Comparison of ENCODE assay signal across 10 cellular contexts in the genomic region with DNA sequence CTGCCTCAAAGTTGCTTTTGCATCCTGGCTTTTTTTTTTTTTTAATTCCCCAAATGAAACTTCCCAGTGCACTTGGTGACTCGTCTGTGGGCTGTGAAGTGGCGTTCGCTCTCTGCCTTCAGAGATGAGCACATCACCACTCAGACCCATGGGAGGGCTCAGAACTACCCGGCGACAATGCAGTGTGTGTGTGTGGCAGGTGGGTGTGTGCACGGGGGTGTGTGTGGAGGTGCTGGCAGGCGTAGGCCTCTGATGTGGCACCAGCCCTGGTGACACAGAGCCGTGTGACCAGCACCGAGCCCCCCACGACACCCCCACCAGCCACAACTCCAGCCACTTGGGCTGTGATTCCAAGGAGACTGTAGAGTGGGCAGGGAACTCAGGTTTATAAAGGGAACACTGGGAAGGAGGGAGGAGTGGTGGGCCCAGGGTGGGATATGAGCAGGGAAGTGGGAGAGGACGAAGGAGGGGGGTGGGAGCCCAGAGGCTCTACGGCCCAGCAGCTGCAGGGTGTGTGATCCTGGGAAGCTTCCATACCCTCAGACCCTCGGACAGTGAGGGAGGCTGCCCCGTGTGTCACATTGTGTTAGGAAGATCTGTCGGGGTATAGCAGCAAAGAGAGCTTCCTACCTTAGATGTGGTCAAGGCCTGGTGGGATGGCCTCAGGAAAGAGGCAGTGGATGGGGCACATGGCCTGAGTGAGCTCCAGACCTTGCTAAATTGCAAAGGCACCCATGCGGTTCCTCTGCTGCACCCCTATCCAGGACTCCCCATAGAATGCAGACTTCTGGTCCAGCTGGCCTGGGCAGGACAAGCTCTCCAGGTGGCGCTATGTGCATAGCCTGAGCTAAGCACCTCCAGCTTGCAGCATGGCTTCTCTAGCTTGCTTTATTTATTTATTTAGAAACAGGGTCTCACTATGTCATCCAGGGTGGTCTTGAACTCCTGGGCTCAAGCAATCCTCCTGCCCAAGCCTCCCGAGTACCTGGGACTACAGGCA. TPM values are rescaled to one million over a fixed set of nuclear protein-coding genes. Genes with fewer than 3 reads are reported as not detected.
DNase-seq lines count a peak whose midpoint lies in the region; ATAC-seq and TF ChIP-seq lines count a peak whose summit lies in the region.
"Had no signal": no experiment of that assay in that cellular context is flagged by ENCODE, and none has a peak within 500 bp of the region (broad histone marks: within the 10 kb centered on the region; RNA-seq: fewer than 3 reads in every experiment).

No MANE protein-coding gene starts in this region.

- H3K79me2 ChIP-seq in mesendoderm (ENCODE audit: control insufficient read depth, insufficient read depth, low read length): no peaks in the 10 kb centered on the region

- WGBS in mesendoderm (ENCODE audit: extremely low coverage, insufficient coverage, low lambda C conversion rate): no CpG with 5 or more reads among the region's 18 CpGs

- H2BK15ac ChIP-seq in mesendoderm (replicated peaks; ENCODE audit: low read depth): no peak overlapping the region

- H2BK5ac ChIP-seq in mesendoderm (ENCODE audit: low read length): no peak overlapping the region

- peaks cover 35% of the 10 kb centered on the region for H3K27me3 Mint-ChIP-seq in chondrocyte (ENCODE audit: low read depth)

- TF ChIP-seq POLR2A in GM18505 (IDR thresholded peaks at IDR 0.05; ENCODE audit: borderline replicate concordance, extremely low read depth, insufficient read depth, insufficient read length): no peak

- H3K36me3 ChIP-seq in mesendoderm (ENCODE audit: control insufficient read depth, insufficient read depth, low read length): no peaks in the 10 kb centered on the region

- H3K9me3 Mint-ChIP-seq in chondrocyte (ENCODE audit: low read depth): no peaks in the 10 kb centered on the region
- H3K9me3 Mint-ChIP-seq: CD8-positive, alpha-beta T cell; T-helper 1 cell treated with Interleukin-12 subunit alpha and Interleukin-12 subunit beta and Interleukin-4 antibody, amounts not matched to agents 30 μg/mL and 1 μg/mL, for 36 hours had no signal

- H3K4me3 Mint-ChIP-seq in chondrocyte (ENCODE audit: unreplicated experiment): no peak overlapping the region
- H3K4me3 Mint-ChIP-seq: CD8-positive, alpha-beta T cell; T-helper 1 cell treated with Interleukin-12 subunit alpha and Interleukin-12 subunit beta and Interleukin-4 antibody, amounts not matched to agents 30 μg/mL and 1 μg/mL, for 36 hours had no signal

- no peaks in the 10 kb centered on the region for H3K4me1 Mint-ChIP-seq in chondrocyte (ENCODE audit: low read depth)

- no peaks in the 10 kb centered on the region for H3K4me1 ChIP-seq in mesendoderm (ENCODE audit: control insufficient read depth, low read depth, low read length)

- H3K4ac ChIP-seq in mesendoderm (ENCODE audit: low read depth, low read length): no peak overlapping the region

- no peak overlapping the region for H4K8ac ChIP-seq in mesendoderm (ENCODE audit: low read depth, low read length)

- no peak overlapping the region for H3K23ac ChIP-seq in mesendoderm (ENCODE audit: low read length)

- H2AK5ac ChIP-seq in mesendoderm (ENCODE audit: low read length): no peak overlapping the region

- no peak overlapping the region for H3K27ac Mint-ChIP-seq in chondrocyte (ENCODE audit: unreplicated experiment)
- H3K27ac Mint-ChIP-seq: CD8-positive, alpha-beta T cell; T-helper 1 cell treated with Interleukin-12 subunit alpha and Interleukin-12 subunit beta and Interleukin-4 antibody, amounts not matched to agents 30 μg/mL and 1 μg/mL, for 36 hours had no signal

- peak; percentile 78 for TF ChIP-seq CTCF in chondrocyte (IDR thresholded peaks at IDR 0.05)

- no peak overlapping the region for H3K4me3 ChIP-seq in mesendoderm (ENCODE audit: low read length)

- H3K18ac ChIP-seq in mesendoderm (ENCODE audit: low read length): no peak overlapping the region

- no peaks in the 10 kb centered on the region for H3K27me3 ChIP-seq in mesendoderm (ENCODE audit: insufficient read depth, low read length, poor library complexity)

- H3K27ac ChIP-seq in mesendoderm (ENCODE audit: low read depth, low read length): no peak overlapping the region

- no peak overlapping the region for H4K5ac ChIP-seq in mesendoderm (ENCODE audit: low read length)

- ATAC-seq in GM18520 (IDR thresholded peaks at IDR 0.05; ENCODE audit: unreplicated experiment): no peak
- ATAC-seq in GM18505 (IDR thresholded peaks at IDR 0.05; ENCODE audit: unreplicated experiment): no peak
- ATAC-seq: CD8-positive, alpha-beta T cell had no signal

- no peak overlapping the region for H3K56ac ChIP-seq in mesendoderm (ENCODE audit: low read length)

- DNase-seq in NCI-H2196 (lab: John Stamatoyannopoulos, UW; ENCODE audit: unreplicated experiment) (peak; percentile 7), NCI-H2196 treated with DMSO at 0.1 percent for 48 hours (lab: John Stamatoyannopoulos, UW; ENCODE audit: unreplicated experiment) (no peak), NAMALWA (ENCODE audit: low spot score) (peak; percentile 39), chondrocyte (ENCODE audit: low spot score) (peak; percentile 75), mesendoderm (peak; percentile 51), NCI-H2107 treated with DMSO at 0.1 percent for 48 hours (lab: John Stamatoyannopoulos, UW; ENCODE audit: unreplicated experiment) (no peak)

- H3K4me2 ChIP-seq in mesendoderm (ENCODE audit: low read length): no peak overlapping the region

- H3K36me3 Mint-ChIP-seq in chondrocyte (ENCODE audit: low read depth): no peaks in the 10 kb centered on the region
- H3K36me3 Mint-ChIP-seq: CD8-positive, alpha-beta T cell had no signal

- no peak overlapping the region for H2BK120ac ChIP-seq in mesendoderm (ENCODE audit: low read depth, low read length)

- H3K9ac ChIP-seq in mesendoderm (ENCODE audit: low read length): no peak overlapping the region

- no peaks in the 10 kb centered on the region for H3K79me1 ChIP-seq in mesendoderm (ENCODE audit: low read length)

RNA-seq across cellular contexts. Expression of a gene that starts 5.8 kb away (rescaled TPM):
- 47.7 to 54.6 TPM (median 48.0 TPM) in 3 replicates for total RNA-seq in chondrocyte
- 23.7 TPM for polyA plus RNA-seq in mesendoderm (2013, experiment 1 of 2)
- 21.6 TPM for polyA plus RNA-seq in mesendoderm (2013, experiment 2 of 2)

Comparison
In these comparisons a context has a peak if more than half of its experiments do, and no peak if none do; other contexts are left out.
1. DNase-seq: peak in NCI-H2196 (single experiment), NAMALWA (single experiment), chondrocyte (single experiment) and mesendoderm (single experiment); none in NCI-H2196 treated with DMSO at 0.1 percent for 48 hours (single experiment) and NCI-H2107 treated with DMSO at 0.1 percent for 48 hours (single experiment).